ENCODE assay signal across 1 cellular context in genomic region chr12:48104531-48104930, GRCh38.
TF ChIP-seq lines count a peak whose summit lies in the region.

No MANE protein-coding gene starts in this region.

TF ChIP-seq in liver, 16 proteins besides CTCF, POLR2A, EP300 and RAD21 (continued from another document):
- TF ChIP-seq ATF3 (IDR thresholded peaks at IDR 0.05) (no peak), REST (IDR thresholded peaks at IDR 0.05) (no peak), HNF4A (conservative IDR thresholded peaks at IDR 0.05) (no peak), HNF4G (IDR thresholded peaks at IDR 0.05) (no peak), SP1 (IDR thresholded peaks at IDR 0.05) (no peak), NR2F2 (IDR thresholded peaks at IDR 0.05) (no peak), FOXA2 (IDR thresholded peaks at IDR 0.05) (no peak)
